Comparison of ENCODE assay signal across 8 cellular contexts in the genomic region with DNA sequence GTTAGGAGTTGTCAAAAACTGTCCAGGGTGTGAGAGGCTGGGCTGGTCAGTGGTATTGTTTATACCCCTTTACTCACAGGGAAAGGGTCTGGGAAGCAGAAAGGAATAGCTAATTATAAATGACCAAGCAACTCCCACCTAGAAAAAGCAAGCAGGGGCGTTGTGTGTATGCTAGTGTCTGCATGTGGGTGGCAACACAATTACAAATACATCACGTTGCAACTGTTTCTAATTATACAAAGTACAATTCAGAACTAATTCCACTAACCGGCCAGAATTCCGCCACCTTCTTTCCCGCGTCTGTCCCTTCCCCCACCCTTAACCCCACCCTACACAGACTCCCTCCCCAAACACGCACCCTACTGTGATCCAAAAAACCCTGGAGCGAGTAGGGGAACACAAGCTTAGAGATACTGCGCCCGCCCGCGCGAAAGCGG. TPM values are rescaled to one million over a fixed set of nuclear protein-coding genes. Genes with fewer than 3 reads are reported as not detected.
DNase-seq lines count a peak whose midpoint lies in the region; ATAC-seq and TF ChIP-seq lines count a peak whose summit lies in the region.

No MANE protein-coding gene starts in this region.

- H3K27ac Mint-ChIP-seq in activated CD8-positive, alpha-beta T cell treated with anti-CD3 and anti-CD28 coated beads for 36 hours: no peak overlapping the region

- H3K9me2 ChIP-seq in PC-9 (ENCODE audit: insufficient read depth): no peaks in the 10 kb centered on the region

- H3K27ac ChIP-seq in PC-9: no peak overlapping the region

- H3K27me3 ChIP-seq in HAP-1 (ENCODE audit: low read depth) (no peaks in the 10 kb centered on the region), PC-9 (ENCODE audit: insufficient read depth, low read depth) (peaks cover 63% of the 10 kb centered on the region)

- peaks cover 18% of the 10 kb centered on the region for H3K4me1 Mint-ChIP-seq in activated CD8-positive, alpha-beta T cell treated with anti-CD3 and anti-CD28 coated beads for 36 hours (ENCODE audit: low read depth)

- H4K20me1 ChIP-seq in PC-9 (ENCODE audit: insufficient read depth): no peaks in the 10 kb centered on the region

- no TSS peak for BruUV-seq in PC-9 (replicated peaks; lab: Mats Ljungman, UMichigan)

- peaks cover 53% of the 10 kb centered on the region for H3K27me3 Mint-ChIP-seq in activated CD8-positive, alpha-beta T cell treated with anti-CD3 and anti-CD28 coated beads for 36 hours

- H3K4me1 ChIP-seq in HAP-1 (peaks cover 18% of the 10 kb centered on the region), PC-9 (replicated peaks; ENCODE audit: insufficient read depth) (0 out of 2 replicates have a peak, but pooled peaks cover 11% of the 10 kb centered on the region)

- no peaks in the 10 kb centered on the region for H3K36me3 Mint-ChIP-seq in activated CD8-positive, alpha-beta T cell treated with anti-CD3 and anti-CD28 coated beads for 36 hours (ENCODE audit: low read depth)

- in situ Hi-C loops in HAP-1 (cut with MboI; ENCODE audit: low sequenced_read_pairs): no loop called here

- no peaks in the 10 kb centered on the region for H3K79me2 ChIP-seq in PC-9 (ENCODE audit: low read depth)

- H3K4me3 ChIP-seq in HAP-1 (peak overlapping the region; percentile 80), iPS-18c (ENCODE audit: insufficient read depth, low read depth, low read length) (peak overlapping the region; percentile 79; the same call in 1 of the 2 replicates), PC-9 (no peak overlapping the region)

- H3K36me3 ChIP-seq in HAP-1 (replicated peaks): no peaks in the 10 kb centered on the region
- H3K36me3 ChIP-seq in PC-9 (ENCODE audit: low read depth): no peaks in the 10 kb centered on the region

- no peak for TF ChIP-seq CTCF in activated CD8-positive, alpha-beta T cell treated with anti-CD3 and anti-CD28 coated beads for 36 hours (IDR thresholded peaks at IDR 0.05)
- TF ChIP-seq CTCF in PC-9 (conservative IDR thresholded peaks at IDR 0.05): no peak

- no peak overlapping the region for H3K4me2 ChIP-seq in PC-9

- POLR2A ChIA-PET in activated CD8-positive, alpha-beta T cell treated with anti-CD3 and anti-CD28 coated beads for 36 hours (lab: Charles Lee): no interaction called here
- POLR2A ChIA-PET in PC-9 (lab: Charles Lee; ENCODE audit: unreplicated experiment): no interaction called here

- intact Hi-C loops in activated CD8-positive, alpha-beta T cell treated with anti-CD3 and anti-CD28 coated beads for 36 hours (cut with micrococcal nuclease): no loop called here
- intact Hi-C loops in PC-9 (cut with micrococcal nuclease; ENCODE audit: unreplicated experiment): no loop called here

- peak overlapping the region; percentile 77 for H3K4me3 Mint-ChIP-seq in activated CD8-positive, alpha-beta T cell treated with anti-CD3 and anti-CD28 coated beads for 36 hours

- H2AFZ ChIP-seq in PC-9: no peak overlapping the region

- CTCF ChIA-PET in activated CD8-positive, alpha-beta T cell treated with anti-CD3 and anti-CD28 coated beads for 36 hours (lab: Charles Lee): interaction anchor here (1.5 to 1.7 kb wide), 3 partner anchors 13 to 378 kb away, joined by 4 to 11 read pairs (median 4); no protein-coding TSS in a partner anchor
- CTCF ChIA-PET in PC-9 (lab: Charles Lee): no interaction called here

- no peaks in the 10 kb centered on the region for H3F3A ChIP-seq in PC-9 (ENCODE audit: insufficient read depth, low read depth)

- H3K9me3 ChIP-seq in HAP-1 (no peaks in the 10 kb centered on the region), iPS-18c (ENCODE audit: control insufficient read depth, insufficient read depth, low read length) (peaks cover 2% of the 10 kb centered on the region), PC-9 (ENCODE audit: insufficient read depth, low read depth) (no peaks in the 10 kb centered on the region)

- DNase-seq in HAP-1 (ENCODE audit: low spot score in 2 of 2) (peak in 1 of 2 experiments; percentile 49), AG08396 (ENCODE audit: low spot score) (no peak), PC-9 (no peak)
- DNase-seq in activated CD8-positive, alpha-beta T cell treated with anti-CD3 and anti-CD28 coated beads for 36 hours: no peak
- peak; percentile 26 for DNase-seq in stimulated activated CD8-positive, alpha-beta memory T cell treated with anti-CD3 and anti-CD28 coated beads, Interleukin-4, amount 100 ng/mL, for 48 hours

- H3K9me3 Mint-ChIP-seq in activated CD8-positive, alpha-beta T cell treated with anti-CD3 and anti-CD28 coated beads for 36 hours: no peaks in the 10 kb centered on the region

- ATAC-seq in activated CD8-positive, alpha-beta T cell treated with anti-CD3 and anti-CD28 coated beads for 36 hours: no peak
- no peak for ATAC-seq in GM21717 (IDR thresholded peaks at IDR 0.05; ENCODE audit: unreplicated experiment)
- ATAC-seq in GM19351 (IDR thresholded peaks at IDR 0.05; ENCODE audit: unreplicated experiment): no peak

RNA-seq across cellular contexts. Expression of gene DPF3, which starts 2.2 kb away (rescaled TPM):
- under 1 TPM; 0.13 to 0.54 TPM for total RNA-seq in activated CD8-positive, alpha-beta T cell treated with anti-CD3 and anti-CD28 coated beads for 36 hours
- total RNA-seq in PC-9 (2021): not detected in 2 replicates

RNA-seq across cellular contexts. Expression of gene DCAF4, which starts 34.6 kb away (rescaled TPM):
- 10 to 100 TPM; 17.9 to 19.4 TPM for total RNA-seq in activated CD8-positive, alpha-beta T cell treated with anti-CD3 and anti-CD28 coated beads for 36 hours
- 17.6 and 20.0 TPM in 2 replicates for total RNA-seq in PC-9 (2021)
